ENCODE assay signal across 1 cellular context in the genomic region with DNA sequence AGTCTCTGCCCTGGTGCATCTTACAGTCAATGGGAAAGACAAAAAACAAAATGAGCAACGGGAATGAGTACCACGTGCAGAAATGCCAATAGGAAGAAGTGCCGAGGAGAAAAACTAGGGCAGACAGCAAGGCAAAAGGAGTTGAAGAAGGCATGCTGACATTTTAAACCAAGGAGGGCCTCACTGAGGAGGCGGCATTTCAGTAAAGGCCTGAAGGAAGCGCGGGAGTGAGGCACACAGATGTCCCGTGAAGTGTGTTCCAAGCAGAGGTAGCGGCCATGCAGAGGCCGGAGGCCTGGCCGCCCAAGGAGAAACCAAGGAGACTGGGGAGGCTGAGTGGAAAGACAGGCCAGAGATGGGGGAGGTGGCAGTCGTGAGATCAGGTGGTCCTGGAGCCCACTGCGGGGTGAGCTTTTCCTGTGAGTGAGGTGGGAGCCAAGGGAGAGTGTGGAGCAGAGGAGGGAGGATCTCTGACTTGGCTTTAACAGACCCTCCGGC.
TF ChIP-seq lines count a peak whose summit lies in the region.

No MANE protein-coding gene starts in this region.

TF ChIP-seq in IMR-90, 13 proteins besides CTCF, POLR2A, EP300 and RAD21 (continued from another document):
- TF ChIP-seq, protein P1, sequence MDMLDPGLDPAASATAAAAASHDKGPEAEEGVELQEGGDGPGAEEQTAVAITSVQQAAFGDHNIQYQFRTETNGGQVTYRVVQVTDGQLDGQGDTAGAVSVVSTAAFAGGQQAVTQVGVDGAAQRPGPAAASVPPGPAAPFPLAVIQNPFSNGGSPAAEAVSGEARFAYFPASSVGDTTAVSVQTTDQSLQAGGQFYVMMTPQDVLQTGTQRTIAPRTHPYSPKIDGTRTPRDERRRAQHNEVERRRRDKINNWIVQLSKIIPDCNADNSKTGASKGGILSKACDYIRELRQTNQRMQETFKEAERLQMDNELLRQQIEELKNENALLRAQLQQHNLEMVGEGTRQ (IDR thresholded peaks at IDR 0.05; ENCODE audit: low read depth, low read length) = no peak
- TF ChIP-seq, protein P2, sequence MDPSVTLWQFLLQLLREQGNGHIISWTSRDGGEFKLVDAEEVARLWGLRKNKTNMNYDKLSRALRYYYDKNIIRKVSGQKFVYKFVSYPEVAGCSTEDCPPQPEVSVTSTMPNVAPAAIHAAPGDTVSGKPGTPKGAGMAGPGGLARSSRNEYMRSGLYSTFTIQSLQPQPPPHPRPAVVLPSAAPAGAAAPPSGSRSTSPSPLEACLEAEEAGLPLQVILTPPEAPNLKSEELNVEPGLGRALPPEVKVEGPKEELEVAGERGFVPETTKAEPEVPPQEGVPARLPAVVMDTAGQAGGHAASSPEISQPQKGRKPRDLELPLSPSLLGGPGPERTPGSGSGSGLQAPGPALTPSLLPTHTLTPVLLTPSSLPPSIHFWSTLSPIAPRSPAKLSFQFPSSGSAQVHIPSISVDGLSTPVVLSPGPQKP (IDR thresholded peaks at IDR 0.05; ENCODE audit: borderline replicate concordance, low read depth, low read length) = no peak
- TF ChIP-seq SMC3 (IDR thresholded peaks at IDR 0.05; ENCODE audit: low read depth, low read length) (no peak), FOS (IDR thresholded peaks at IDR 0.05; ENCODE audit: low read depth, low read length) (no peak), MXI1 (IDR thresholded peaks at IDR 0.05; ENCODE audit: borderline replicate concordance, low read depth, low read length) (no peak), NFE2L2 (IDR thresholded peaks at IDR 0.05; ENCODE audit: low read depth, low read length) (no peak), RFX5 (IDR thresholded peaks at IDR 0.05; ENCODE audit: low read depth, low read length) (no peak), MAFK (IDR thresholded peaks at IDR 0.05; ENCODE audit: low read depth, low read length) (no peak), MAZ (IDR thresholded peaks at IDR 0.05; ENCODE audit: borderline replicate concordance, low read depth, low read length) (no peak)
